ENCODE assay signal across 14 cellular contexts in genomic region chr15:37037256-37037655, GRCh38.
DNase-seq lines count a peak whose midpoint lies in the region; ATAC-seq and TF ChIP-seq lines count a peak whose summit lies in the region.
"Had no signal": no experiment of that assay in that cellular context is flagged by ENCODE, and none has a peak within 500 bp of the region (broad histone marks: within the 10 kb centered on the region; RNA-seq: fewer than 3 reads in every experiment).

No MANE protein-coding gene starts in this region.

- peak overlapping the region; percentile 51 for H3K4me3 Mint-ChIP-seq in glutamatergic neuron (ENCODE audit: unreplicated experiment)
- H3K4me3 Mint-ChIP-seq: CD4-positive, CD25-positive, alpha-beta regulatory T cell had no signal

- H3K4me2 ChIP-seq in SK-N-SH (no peak overlapping the region), neural cell (ENCODE audit: low read length) (peak overlapping the region; percentile 29)
- H3K4me2 ChIP-seq: BLaER1 treated with 17β-estradiol and CSF1 and Interleukin-3, amounts not matched to agents 10 nM and 100 nM had no signal

- H3K9me3 Mint-ChIP-seq in glutamatergic neuron (ENCODE audit: unreplicated experiment): peaks cover 9% of the 10 kb centered on the region

- TF ChIP-seq RAD21 in SK-N-SH (IDR thresholded peaks at IDR 0.05; ENCODE audit: low read length) (no peak), neural cell (conservative IDR thresholded peaks at IDR 0.05) (no peak)

- H2AFZ ChIP-seq in SK-N-SH (ENCODE audit: low read depth) (no peak overlapping the region), neural cell (ENCODE audit: low read depth, low read length) (no peak overlapping the region)
- H2AFZ ChIP-seq: GM23248 had no signal

- H3K27me3 ChIP-seq in SK-N-SH (ENCODE audit: insufficient read depth): no peaks in the 10 kb centered on the region
- H3K27me3 ChIP-seq in neural cell (ENCODE audit: insufficient read depth, low read depth, low read length): no peaks in the 10 kb centered on the region
- H3K27me3 ChIP-seq: BLaER1 treated with 17β-estradiol and CSF1 and Interleukin-3, amounts not matched to agents 10 nM and 100 nM had no signal

- H3K36me3 ChIP-seq in SK-N-SH (replicated peaks in 1 of 2; ENCODE audit: control insufficient read depth in 1 of 2, insufficient read depth in 2 of 2, low read length in 1 of 2) (peaks cover 72 to 95% of the 10 kb centered on the region in 2 experiments), neural cell (ENCODE audit: insufficient read depth, low read length) (peaks cover 38% of the 10 kb centered on the region)
- H3K36me3 ChIP-seq: BLaER1 treated with 17β-estradiol and CSF1 and Interleukin-3, amounts not matched to agents 10 nM and 100 nM had no signal

- CTCF ChIA-PET in SK-N-SH (lab: Yijun Ruan, JAX): interaction anchor here (0.9 to 1.2 kb wide), 2 partner anchors 13 to 843 kb away, joined by 3 to 4 read pairs; no protein-coding TSS in a partner anchor

- no peak for TF ChIP-seq CTCF in SK-N-SH (IDR thresholded peaks at IDR 0.05)
- TF ChIP-seq CTCF in glutamatergic neuron (IDR thresholded peaks at IDR 0.05; ENCODE audit: partially characterized antibody, unreplicated experiment): no peak
- TF ChIP-seq CTCF in neural cell (IDR thresholded peaks at IDR 0.05; ENCODE audit: poor library complexity, severe bottlenecking): no peak

- ATAC-seq in SK-N-SH treated with all-trans-retinoic acid at 6 μM for 48 hours: no peak
- ATAC-seq: GM12878 had no signal

- peak overlapping the region; percentile 97 for H3K27ac Mint-ChIP-seq in glutamatergic neuron (ENCODE audit: unreplicated experiment)
- H3K27ac Mint-ChIP-seq: CD4-positive, CD25-positive, alpha-beta regulatory T cell had no signal

- peaks cover 11% of the 10 kb centered on the region for H3K27me3 Mint-ChIP-seq in glutamatergic neuron (ENCODE audit: unreplicated experiment)
- H3K27me3 Mint-ChIP-seq: CD4-positive, CD25-positive, alpha-beta regulatory T cell had no signal

- H4K20me1 ChIP-seq in SK-N-SH (ENCODE audit: insufficient read depth) (peaks cover 53% of the 10 kb centered on the region; the same call in 1 of the 2 replicates), neural cell (ENCODE audit: insufficient read depth) (peaks cover 97% of the 10 kb centered on the region)
- H4K20me1 ChIP-seq: BLaER1 treated with 17β-estradiol and CSF1 and Interleukin-3, amounts not matched to agents 10 nM and 100 nM had no signal

- TF ChIP-seq EP300 in SK-N-SH (IDR thresholded peaks at IDR 0.05; ENCODE audit: borderline replicate concordance in 1 of 2, low read depth in 1 of 2, low read length in 1 of 2) (no peak), neural cell (conservative IDR thresholded peaks at IDR 0.05; ENCODE audit: poor library complexity, severe bottlenecking) (no peak)

- 94% methylated on average over 6 of the region's 6 CpGs for WGBS in SK-N-SH (ENCODE audit: low lambda C conversion rate)

- no peak overlapping the region for H3K27ac ChIP-seq in SK-N-SH (ENCODE audit: low read depth in 2 of 2, low read length in 1 of 2)
- no peak overlapping the region for H3K27ac ChIP-seq in neural cell (ENCODE audit: low read length)
- H3K27ac ChIP-seq: BLaER1 treated with 17β-estradiol and CSF1 and Interleukin-3, amounts not matched to agents 10 nM and 100 nM; GM23248 had no signal

- DNase-seq in SK-N-SH (no peak), NCI-H69 (lab: John Stamatoyannopoulos, UW) (peak; percentile 39), glutamatergic neuron (no peak), NCI-H2227 treated with DMSO at 0.1 percent for 48 hours (lab: John Stamatoyannopoulos, UW) (no peak), UCSD-AML1 (lab: John Stamatoyannopoulos, UW; ENCODE audit: unreplicated experiment) (no peak), mesenteric fat pad (ENCODE audit: low spot score) (no peak)
- DNase-seq: 8988T; CD4-positive, CD25-positive, alpha-beta regulatory T cell; DMS79; GM23248 had no signal

- H3K9ac ChIP-seq in SK-N-SH: no peak overlapping the region
- no peak overlapping the region for H3K9ac ChIP-seq in neural cell (ENCODE audit: low read length)
- H3K9ac ChIP-seq: BLaER1 treated with 17β-estradiol and CSF1 and Interleukin-3, amounts not matched to agents 10 nM and 100 nM; GM23248 had no signal

- no peaks in the 10 kb centered on the region for H3K36me3 Mint-ChIP-seq in glutamatergic neuron (ENCODE audit: unreplicated experiment)
- H3K36me3 Mint-ChIP-seq: CD4-positive, CD25-positive, alpha-beta regulatory T cell had no signal

- H3K4me1 Mint-ChIP-seq in glutamatergic neuron (ENCODE audit: low read depth, unreplicated experiment): peaks cover 41% of the 10 kb centered on the region
- H3K4me1 Mint-ChIP-seq: CD4-positive, CD25-positive, alpha-beta regulatory T cell had no signal

- H3K4me1 ChIP-seq in SK-N-SH (ENCODE audit: control insufficient read depth in 1 of 2, insufficient read depth in 2 of 2, low read depth in 1 of 2, low read length in 1 of 2): peaks cover 2 to 58% of the 10 kb centered on the region in 2 experiments; a peak in 3 of 4 replicates
- H3K4me1 ChIP-seq: BLaER1 treated with 17β-estradiol and CSF1 and Interleukin-3, amounts not matched to agents 10 nM and 100 nM had no signal

- H3K79me2 ChIP-seq in SK-N-SH (ENCODE audit: insufficient read depth): peaks cover 82% of the 10 kb centered on the region
- H3K79me2 ChIP-seq in neural cell (replicated peaks; ENCODE audit: insufficient read depth, low read length): peaks cover 96% of the 10 kb centered on the region

- H3K4me3 ChIP-seq in SK-N-SH (ENCODE audit: low read depth in 2 of 2, low read length in 1 of 2) (no peak overlapping the region), neural cell (ENCODE audit: low read length) (peak overlapping the region; percentile 9)
- H3K4me3 ChIP-seq: BLaER1 treated with 17β-estradiol and CSF1 and Interleukin-3, amounts not matched to agents 10 nM and 100 nM; GM12878; GM23248 had no signal

- POLR2A ChIA-PET in SK-N-SH (lab: Yijun Ruan, JAX): interaction anchor here (0.7 kb wide), 1 partner anchor 818 kb away, joined by 3 read pairs; no protein-coding TSS in a partner anchor

- H3K9me3 ChIP-seq in SK-N-SH: no peaks in the 10 kb centered on the region
- no peaks in the 10 kb centered on the region for H3K9me3 ChIP-seq in neural cell (ENCODE audit: low read length)
- H3K9me3 ChIP-seq: BLaER1 treated with 17β-estradiol and CSF1 and Interleukin-3, amounts not matched to agents 10 nM and 100 nM had no signal

- H3K9me2 ChIP-seq in SK-N-SH (no peaks in the 10 kb centered on the region), neural cell (ENCODE audit: insufficient read depth, low read length) (no peaks in the 10 kb centered on the region)

- H3F3A ChIP-seq in SK-N-SH (replicated peaks; ENCODE audit: insufficient read depth): peaks cover 23% of the 10 kb centered on the region
- H3F3A ChIP-seq in neural cell (ENCODE audit: insufficient read depth, low read length, poor library complexity, severe bottlenecking): peaks cover 13% of the 10 kb centered on the region

TF ChIP-seq in SK-N-SH treated with all-trans-retinoic acid at 6 μM for 48 hours, 23 proteins besides CTCF, POLR2A, EP300 and RAD21:
- TF ChIP-seq ESRRG (CRISPR knock-in tag; IDR thresholded peaks at IDR 0.05) (no peak), ZNF70 (CRISPR knock-in tag; IDR thresholded peaks at IDR 0.05) (peak; percentile 61)

TF ChIP-seq in SK-N-SH, 30 proteins besides CTCF, POLR2A, EP300 and RAD21 (continues in another document):
- TF ChIP-seq FOSL2 (IDR thresholded peaks at IDR 0.05; ENCODE audit: borderline replicate concordance, low read depth) (no peak), SMC3 (IDR thresholded peaks at IDR 0.05; ENCODE audit: low read depth, low read length) (no peak), USF1 (IDR thresholded peaks at IDR 0.05; ENCODE audit: borderline replicate concordance, low read depth) (no peak), CHD2 (IDR thresholded peaks at IDR 0.05; ENCODE audit: low read length, partially characterized antibody) (no peak), FOXJ3 (CRISPR knock-in tag; IDR thresholded peaks at IDR 0.05) (no peak)

TF ChIP-seq in neural cell, 6 proteins besides CTCF, POLR2A, EP300 and RAD21:
- TF ChIP-seq POLR2AphosphoS5 (IDR thresholded peaks at IDR 0.05): no peak
- no peak for TF ChIP-seq MXI1 (conservative IDR thresholded peaks at IDR 0.05; ENCODE audit: poor library complexity, severe bottlenecking)
- no peak for TF ChIP-seq REST (IDR thresholded peaks at IDR 0.05; ENCODE audit: borderline replicate concordance)
- TF ChIP-seq TAF1 (IDR thresholded peaks at IDR 0.05; ENCODE audit: low read depth): no peak
- no peak for TF ChIP-seq SMC3 (conservative IDR thresholded peaks at IDR 0.05; ENCODE audit: poor library complexity)
- no peak for TF ChIP-seq EZH2 (IDR thresholded peaks at IDR 0.05; ENCODE audit: borderline replicate concordance, insufficient read depth, low read length, poor library complexity, severe bottlenecking)
TF ChIP-seq in neural cell: peak in this region for 0.
